13 cellular contexts compared by ENCODE assay signal in genomic region chr2:1051075-1051474, GRCh38.
DNase-seq lines count a peak whose midpoint lies in the region; TF ChIP-seq lines count a peak whose summit lies in the region.
"Had no signal": no experiment of that assay in that cellular context is flagged by ENCODE, and none has a peak within 500 bp of the region (broad histone marks: within the 10 kb centered on the region; RNA-seq: fewer than 3 reads in every experiment).

No MANE protein-coding gene starts in this region.

- no peak overlapping the region for H3K4me3 ChIP-seq in Loucy (ENCODE audit: low read length, poor library complexity, severe bottlenecking)
- H3K4me3 ChIP-seq in choroid plexus epithelial cell (ENCODE audit: low read depth, low read length) = no peak overlapping the region
- H3K4me3 ChIP-seq: coronary artery had no signal

- no peaks in the 10 kb centered on the region for H3K36me3 ChIP-seq in Loucy (ENCODE audit: insufficient read depth, low read length)

- H3K79me2 ChIP-seq in Loucy (ENCODE audit: insufficient read depth, low read length) = no peaks in the 10 kb centered on the region

- H3K9me3 Mint-ChIP-seq in nephron = peaks cover 24% of the 10 kb centered on the region
- peaks cover 18% of the 10 kb centered on the region for H3K9me3 Mint-ChIP-seq in Calu3 (ENCODE audit: low read depth, unreplicated experiment)

- no TSS peak for BruUV-seq in Calu3 (replicated peaks; lab: Mats Ljungman, UMichigan)

- H3K36me3 Mint-ChIP-seq in nephron (ENCODE audit: low read depth) = no peaks in the 10 kb centered on the region
- H3K36me3 Mint-ChIP-seq in Calu3 (ENCODE audit: insufficient read depth, unreplicated experiment) = no peaks in the 10 kb centered on the region

- H3K9ac ChIP-seq in Loucy (ENCODE audit: low read depth, low read length, poor library complexity, severe bottlenecking) = no peak overlapping the region

- H3K4me3 Mint-ChIP-seq in nephron (no peak overlapping the region), Calu3 (ENCODE audit: low read depth, unreplicated experiment) (no peak overlapping the region)
- H3K4me3 Mint-ChIP-seq: activated T-helper 17 cell treated with anti-CD3 and anti-CD28 coated beads, Interleukin-2, amount 50 U/mL, for 72 hours had no signal

- H3K9me3 ChIP-seq in Loucy (ENCODE audit: insufficient read depth, low read depth, low read length) = no peaks in the 10 kb centered on the region

- DNase-seq in EL (peak; percentile 14), choroid plexus epithelial cell (ENCODE audit: low read depth) (peak; percentile 31), AML-193 (lab: John Stamatoyannopoulos, UW) (no peak), Calu3 (no peak), NCI-H2029 (lab: John Stamatoyannopoulos, UW) (no peak)
- DNase-seq: activated CD4-positive, alpha-beta T cell treated with anti-CD3 and anti-CD28 coated beads for 1 hour; hippocampal formation; SIG-M5; small intestine had no signal

- H3K27ac Mint-ChIP-seq in nephron (no peak overlapping the region), Calu3 (ENCODE audit: unreplicated experiment) (no peak overlapping the region)
- H3K27ac Mint-ChIP-seq: activated T-helper 17 cell treated with anti-CD3 and anti-CD28 coated beads, Interleukin-2, amount 50 U/mL, for 72 hours had no signal

- H3K27me3 Mint-ChIP-seq in nephron (ENCODE audit: low read depth) = peaks cover 10% of the 10 kb centered on the region
- no peaks in the 10 kb centered on the region for H3K27me3 Mint-ChIP-seq in Calu3 (ENCODE audit: unreplicated experiment)
- H3K27me3 Mint-ChIP-seq: activated T-helper 17 cell treated with anti-CD3 and anti-CD28 coated beads, Interleukin-2, amount 50 U/mL, for 72 hours had no signal

- no peaks in the 10 kb centered on the region for H4K20me1 ChIP-seq in Loucy (ENCODE audit: insufficient read depth, low read length, poor library complexity, severe bottlenecking)

- no peaks in the 10 kb centered on the region for H3K4me1 ChIP-seq in Loucy (ENCODE audit: insufficient read depth, low read length, poor library complexity, severe bottlenecking)

- intact Hi-C loops in Calu3 (cut with micrococcal nuclease; ENCODE audit: unreplicated experiment) = no loop called here

- TF ChIP-seq CTCF in Loucy (conservative IDR thresholded peaks at IDR 0.05; ENCODE audit: low read length) (0 out of 2 replicates have a peak, but pooled peaks have one; percentile 7), choroid plexus epithelial cell (conservative IDR thresholded peaks at IDR 0.05; ENCODE audit: low read depth, low read length) (peak; percentile 40), nephron (IDR thresholded peaks at IDR 0.05; ENCODE audit: unreplicated experiment in 3 of 3) (peak in 2 of 3 experiments; percentile 35 to 38), Calu3 (IDR thresholded peaks at IDR 0.05; ENCODE audit: unreplicated experiment) (no peak)

- H3K9me2 ChIP-seq in Loucy (replicated peaks; ENCODE audit: low read depth, low read length) = no peaks in the 10 kb centered on the region

- no peaks in the 10 kb centered on the region for H3K27me3 ChIP-seq in Loucy (ENCODE audit: insufficient read depth, low read length, poor library complexity, severe bottlenecking)

- peaks cover 25% of the 10 kb centered on the region for H3K4me1 Mint-ChIP-seq in nephron
- no peaks in the 10 kb centered on the region for H3K4me1 Mint-ChIP-seq in Calu3 (ENCODE audit: low read depth, unreplicated experiment)

- H3F3A ChIP-seq in Loucy (ENCODE audit: low read depth) = no peaks in the 10 kb centered on the region

- no peak overlapping the region for H3K4me2 ChIP-seq in Loucy (ENCODE audit: low read depth, low read length, poor library complexity, severe bottlenecking)

- CTCF ChIA-PET in Calu3 (lab: Charles Lee) = no interaction called here

- no peak overlapping the region for H2AFZ ChIP-seq in Loucy (ENCODE audit: low read length)

Comparison
In these comparisons a context has a peak if more than half of its experiments do, and no peak if none do; other contexts are left out.
1. DNase-seq: peak in EL (single experiment) and choroid plexus epithelial cell (single experiment); none in AML-193 (0 of 2), Calu3 (single experiment) and NCI-H2029 (single experiment).